16 cellular contexts compared by ENCODE assay signal in genomic region chr2:30152385-30152784, GRCh38.
"Had no signal": no experiment of that assay in that cellular context is flagged by ENCODE, and none has a peak within 500 bp of the region (broad histone marks: within the 10 kb centered on the region; RNA-seq: fewer than 3 reads in every experiment).

No MANE protein-coding gene starts in this region.

- H3K27ac Mint-ChIP-seq: activated CD4-positive, alpha-beta T cell treated with anti-CD3 and anti-CD28 coated beads, Interleukin-2, amount 10 ng/mL, durations not matched to agents 7 days and 5 days; activated CD8-positive, alpha-beta T cell treated with anti-CD3 and anti-CD28 coated beads, Interleukin-2, amount 10 ng/mL, durations not matched to agents 7 days and 5 days; activated naive CD4-positive, alpha-beta T cell treated with anti-CD3 and anti-CD28 coated beads, Interleukin-2, amount 10 ng/mL, durations not matched to agents 7 days and 5 days; activated T-cell treated with anti-CD3 and anti-CD28 coated beads, Interleukin-2, amount 50 U/mL, for 24 hours; stimulated activated memory B cell treated with anti-CD40 and anti-IgM and Interleukin-4, amounts not matched to agents 10 μg/mL and 1 μg/mL and 100 μg/mL, for 72 hours had no signal

- H3K9me3 ChIP-seq: spleen, tibial nerve had no signal

- H3K27ac ChIP-seq: tibial nerve had no signal

- H3K9me3 Mint-ChIP-seq: activated CD4-positive, alpha-beta T cell treated with anti-CD3 and anti-CD28 coated beads, Interleukin-2, amount 10 ng/mL, durations not matched to agents 7 days and 5 days; activated naive CD4-positive, alpha-beta T cell treated with anti-CD3 and anti-CD28 coated beads, Interleukin-2, amount 10 ng/mL, durations not matched to agents 7 days and 5 days; activated T-cell treated with anti-CD3 and anti-CD28 coated beads, Interleukin-2, amount 50 U/mL, for 24 hours; nephron; stimulated activated memory B cell treated with anti-CD40 and anti-IgM and Interleukin-4, amounts not matched to agents 10 μg/mL and 1 μg/mL and 100 μg/mL, for 72 hours had no signal

- H3K4me3 ChIP-seq: spleen, tibial nerve had no signal

- H3K4me3 Mint-ChIP-seq: activated CD4-positive, alpha-beta T cell treated with anti-CD3 and anti-CD28 coated beads, Interleukin-2, amount 10 ng/mL, durations not matched to agents 7 days and 5 days; activated CD8-positive, alpha-beta T cell treated with anti-CD3 and anti-CD28 coated beads, Interleukin-2, amount 10 ng/mL, durations not matched to agents 7 days and 5 days; activated naive CD4-positive, alpha-beta T cell treated with anti-CD3 and anti-CD28 coated beads, Interleukin-2, amount 10 ng/mL, durations not matched to agents 7 days and 5 days; activated T-cell treated with anti-CD3 and anti-CD28 coated beads, Interleukin-2, amount 50 U/mL, for 24 hours; nephron; stimulated activated memory B cell treated with anti-CD40 and anti-IgM and Interleukin-4, amounts not matched to agents 10 μg/mL and 1 μg/mL and 100 μg/mL, for 72 hours had no signal

- DNase-seq: activated CD4-positive, alpha-beta T cell treated with anti-CD3 and anti-CD28 coated beads, Interleukin-2, amount 10 ng/mL, durations not matched to agents 7 days and 5 days; activated CD8-positive, alpha-beta T cell treated with anti-CD3 and anti-CD28 coated beads, Interleukin-2, amount 10 ng/mL, durations not matched to agents 7 days and 5 days; activated naive CD4-positive, alpha-beta T cell treated with anti-CD3 and anti-CD28 coated beads, Interleukin-2, amount 10 ng/mL, durations not matched to agents 7 days and 5 days; activated T-cell treated with anti-CD3 and anti-CD28 coated beads, Interleukin-2, amount 50 U/mL, for 24 hours; dermis blood vessel endothelial cell; effector memory CD4-positive, alpha-beta T cell; mesenchymal stem cell; nucleus accumbens; posterior cingulate gyrus; retina; spleen; stimulated activated CD4-positive, alpha-beta T cell treated with anti-CD3 and anti-CD28 coated beads, Interleukin-4, amount 100 ng/mL, for 4 hours; T-helper 1 cell had no signal

- H3K27me3 ChIP-seq: spleen, tibial nerve had no signal

- ATAC-seq: activated CD8-positive, alpha-beta T cell treated with anti-CD3 and anti-CD28 coated beads, Interleukin-2, amount 10 ng/mL, durations not matched to agents 7 days and 5 days; stimulated activated memory B cell treated with anti-CD40 and anti-IgM and Interleukin-4, amounts not matched to agents 10 μg/mL and 1 μg/mL and 100 μg/mL, for 72 hours had no signal

- H3K27me3 Mint-ChIP-seq: activated CD4-positive, alpha-beta T cell treated with anti-CD3 and anti-CD28 coated beads, Interleukin-2, amount 10 ng/mL, durations not matched to agents 7 days and 5 days; activated naive CD4-positive, alpha-beta T cell treated with anti-CD3 and anti-CD28 coated beads, Interleukin-2, amount 10 ng/mL, durations not matched to agents 7 days and 5 days; activated T-cell treated with anti-CD3 and anti-CD28 coated beads, Interleukin-2, amount 50 U/mL, for 24 hours; stimulated activated memory B cell treated with anti-CD40 and anti-IgM and Interleukin-4, amounts not matched to agents 10 μg/mL and 1 μg/mL and 100 μg/mL, for 72 hours had no signal
